Comparison of ENCODE assay signal across 9 cellular contexts in the genomic region with DNA sequence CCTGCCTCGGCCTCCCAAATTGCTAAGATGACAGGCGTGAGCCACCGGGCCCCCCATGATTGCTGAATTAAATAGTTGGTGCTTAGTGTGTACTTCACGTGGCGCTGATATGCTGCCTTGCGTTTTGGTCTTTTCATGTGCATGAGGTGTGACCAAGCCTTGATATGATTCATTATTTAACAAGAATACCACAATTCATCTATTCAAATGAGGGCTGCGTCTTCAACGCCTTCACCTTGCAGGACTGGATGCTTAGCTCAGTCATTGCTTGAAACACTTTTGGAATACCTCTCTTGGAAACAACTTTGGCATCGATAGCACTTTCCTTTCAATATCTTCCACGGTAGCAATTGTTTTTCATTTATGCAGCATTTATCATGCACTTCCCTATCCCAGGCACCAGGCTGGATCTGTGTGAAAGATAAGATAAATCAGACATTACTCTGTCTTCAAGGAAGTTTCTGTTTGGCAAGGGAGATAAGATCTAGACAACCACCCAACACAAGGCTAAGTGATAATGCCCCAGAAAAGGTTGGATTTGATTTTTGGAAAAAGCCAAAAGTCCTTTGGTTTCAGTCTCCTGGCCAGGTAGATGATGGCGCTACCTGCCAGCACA. TPM values are rescaled to one million over a fixed set of nuclear protein-coding genes. Genes with fewer than 3 reads are reported as not detected.
DNase-seq lines count a peak whose midpoint lies in the region; ATAC-seq and TF ChIP-seq lines count a peak whose summit lies in the region.
"Had no signal": no experiment of that assay in that cellular context is flagged by ENCODE, and none has a peak within 500 bp of the region (broad histone marks: within the 10 kb centered on the region; RNA-seq: fewer than 3 reads in every experiment).

No MANE protein-coding gene starts in this region.

- H3K4me1 Mint-ChIP-seq in GM23338, result peaks cover 33% of the 10 kb centered on the region

- H3K4me2 ChIP-seq in GM23338, result peak overlapping the region; percentile 94
- peak overlapping the region; percentile 80 for H3K4me2 ChIP-seq in parathyroid adenoma (ENCODE audit: low read length)

- peak overlapping the region; percentile 85 for H3K4me3 ChIP-seq in GM23338
- peak overlapping the region; percentile 47 for H3K4me3 ChIP-seq in parathyroid adenoma (ENCODE audit: low read depth, low read length)

- peaks cover 31% of the 10 kb centered on the region for H3K4me1 ChIP-seq in GM23338 (ENCODE audit: insufficient read depth)
- H3K4me1 ChIP-seq in parathyroid adenoma, result peaks cover 11% of the 10 kb centered on the region

- no peaks in the 10 kb centered on the region for H3K36me3 ChIP-seq in GM23338 (ENCODE audit: insufficient read depth)
- H3K36me3 ChIP-seq in parathyroid adenoma (ENCODE audit: control insufficient read depth, insufficient read depth, low read length), result no peaks in the 10 kb centered on the region

- no peaks in the 10 kb centered on the region for H3K9me2 ChIP-seq in GM23338 (ENCODE audit: insufficient read depth)

- H2AFZ ChIP-seq in GM23338 (peak overlapping the region; percentile 95), parathyroid adenoma (peak overlapping the region; percentile 86)

- CTCF ChIA-PET in RWPE1 (lab: Yijun Ruan, JAX), result no interaction called here

- peaks cover 17% of the 10 kb centered on the region for H4K20me1 ChIP-seq in GM23338 (replicated peaks; ENCODE audit: insufficient read depth)

- H3K9me3 ChIP-seq in parathyroid adenoma (ENCODE audit: control insufficient read depth, low read length), result no peaks in the 10 kb centered on the region

- H3K4me3 Mint-ChIP-seq in GM23338, result peak overlapping the region; percentile 86

- ATAC-seq in GM23338 (no peak), esophagus mucosa (peak; percentile 69), GM18868 (IDR thresholded peaks at IDR 0.05; ENCODE audit: unreplicated experiment) (no peak), HG03139 (IDR thresholded peaks at IDR 0.05; ENCODE audit: unreplicated experiment) (no peak), HG03457 (IDR thresholded peaks at IDR 0.05; ENCODE audit: unreplicated experiment) (no peak)

- TF ChIP-seq CTCF in GM23338 (conservative IDR thresholded peaks at IDR 0.05; ENCODE audit: low read depth in 2 of 2) (no peak), RWPE1 (conservative IDR thresholded peaks at IDR 0.05; ENCODE audit: low read depth) (no peak), parathyroid adenoma (IDR thresholded peaks at IDR 0.05) (no peak)

- no peak overlapping the region for H3K9ac ChIP-seq in parathyroid adenoma

- peaks cover 13% of the 10 kb centered on the region for H3K36me3 Mint-ChIP-seq in GM23338 (ENCODE audit: low read depth)

- H3F3A ChIP-seq in GM23338 (replicated peaks; ENCODE audit: low read depth), result peaks cover 25% of the 10 kb centered on the region

- H3K27me3 ChIP-seq in GM23338 (ENCODE audit: insufficient read depth) (0 out of 2 replicates have a peak, but pooled peaks cover 3% of the 10 kb centered on the region), parathyroid adenoma (ENCODE audit: control insufficient read depth, insufficient read depth, low read length) (no peaks in the 10 kb centered on the region)

- H3K79me2 ChIP-seq in GM23338 (replicated peaks; ENCODE audit: insufficient read depth) (peaks cover 43% of the 10 kb centered on the region), parathyroid adenoma (no peaks in the 10 kb centered on the region)

- peaks cover 23% of the 10 kb centered on the region for H3K27me3 Mint-ChIP-seq in GM23338 (ENCODE audit: insufficient read depth, low read depth, poor library complexity)

- POLR2A ChIA-PET in RWPE1 (lab: Yijun Ruan, JAX; ENCODE audit: low non-redundant PET), result no interaction called here

- H3K27ac ChIP-seq in GM23338 (ENCODE audit: low read depth), result peak overlapping the region; percentile 99
- peak overlapping the region; percentile 92 for H3K27ac ChIP-seq in RWPE1
- peak overlapping the region; percentile 55 for H3K27ac ChIP-seq in parathyroid adenoma

- no peak overlapping the region for H3K27ac Mint-ChIP-seq in GM23338

- no peaks in the 10 kb centered on the region; the same call in 2 of the 3 replicates for H3K9me3 Mint-ChIP-seq in GM23338

- DNase-seq in GM23338 (ENCODE audit: low spot score) (no peak), RWPE1 (ENCODE audit: low spot score) (no peak), glomerular visceral epithelial cell (ENCODE audit: extremely low spot score) (no peak)
- DNase-seq: NCI-H1417 treated with DMSO at 0.1 percent for 48 hours had no signal

TF ChIP-seq in GM23338, 12 proteins besides CTCF, POLR2A, EP300 and RAD21:
- no peak for TF ChIP-seq EZH2phosphoT487 (IDR thresholded peaks at IDR 0.05; ENCODE audit: unreplicated experiment)
- no peak for TF ChIP-seq ZNF331 (CRISPR knock-in tag; IDR thresholded peaks at IDR 0.05; ENCODE audit: low read depth)

RNA-seq across cellular contexts. Expression of a gene that starts 1.3 kb away (rescaled TPM):
- 137 and 145 TPM in 2 replicates for total RNA-seq in GM23338 (2014; rRNA removed; shearing (Covaris generic))
- polyA plus RNA-seq in GM23338 (2016; fragmentation: Nextera tagmentation; extraction: Ambion mirVana), result 56.0 and 68.1 TPM in 2 replicates
- total RNA-seq in esophagus mucosa, result 11.0 TPM

Comparison
In these comparisons a context has a peak if more than half of its experiments do, and no peak if none do; other contexts are left out.
1. RNA of a gene that starts 1.3 kb away (total RNA-seq): 137 to 145 TPM in GM23338; 11.0 TPM in esophagus mucosa (single experiment); every median in the first group is over 10 times any median in the second.
2. Peak in every context shown above with its lines, with median percentiles within 50 percentile points of each other: H3K27ac ChIP-seq.